In the genomic region with DNA sequence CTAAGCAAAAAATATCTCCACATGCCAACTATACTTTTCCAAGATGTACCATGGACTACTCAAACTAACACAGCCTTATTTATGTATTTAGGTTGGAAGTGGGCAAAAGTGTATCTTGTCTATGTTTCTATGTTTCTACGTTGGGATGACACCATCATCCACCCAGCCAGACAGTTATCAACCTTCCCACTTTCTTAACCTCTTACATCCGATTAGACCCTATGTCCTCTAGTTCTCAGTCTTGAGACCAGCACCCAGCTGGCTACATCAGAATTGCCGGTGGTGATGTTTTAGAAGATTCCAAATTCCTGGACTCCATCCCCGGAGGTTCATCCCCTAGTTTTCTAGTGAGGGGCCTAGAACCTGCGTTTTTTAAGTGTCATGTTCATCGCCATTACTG, we compare ENCODE assay signal across 8 cellular contexts. TPM values are rescaled to one million over a fixed set of nuclear protein-coding genes. Genes with fewer than 3 reads are reported as not detected.
DNase-seq lines count a peak whose midpoint lies in the region; ATAC-seq and TF ChIP-seq lines count a peak whose summit lies in the region.

No MANE protein-coding gene starts in this region.

- DNase-seq in AG08395 (ENCODE audit: low spot score) (peak; percentile 4), astrocyte of the hippocampus (ENCODE audit: low read depth, low spot score) (peak; percentile 5), mesothelial cell of epicardium (ENCODE audit: low spot score in 2 of 2, unreplicated experiment in 2 of 2) (no peak), globus pallidus (ENCODE audit: low spot score) (no peak)

- no peaks in the 10 kb centered on the region for H3K27me3 Mint-ChIP-seq in mesothelial cell of epicardium (ENCODE audit: low read depth)

- 0 out of 2 replicates have a peak, but pooled peaks cover 6% of the 10 kb centered on the region for H3K36me3 ChIP-seq in HUES6 (ENCODE audit: control insufficient read depth, insufficient read depth, low read length)

- ATAC-seq in GM21619 (IDR thresholded peaks at IDR 0.05; ENCODE audit: unreplicated experiment), result no peak
- ATAC-seq in GM21526 (IDR thresholded peaks at IDR 0.05; ENCODE audit: low FRiP score, unreplicated experiment), result no peak
- no peak for ATAC-seq in HG02571 (IDR thresholded peaks at IDR 0.05; ENCODE audit: unreplicated experiment)

- H3K4me1 Mint-ChIP-seq in mesothelial cell of epicardium, result peaks cover 27% of the 10 kb centered on the region

- no peaks in the 10 kb centered on the region for H3K9me3 ChIP-seq in HUES6 (ENCODE audit: control insufficient read depth, insufficient read depth, low read depth, low read length)

- TF ChIP-seq CTCF in mesothelial cell of epicardium (IDR thresholded peaks at IDR 0.05; ENCODE audit: unreplicated experiment), result no peak

- peak overlapping the region; percentile 99 for H3K27ac Mint-ChIP-seq in mesothelial cell of epicardium

- peak overlapping the region; percentile 79 for H3K4me3 ChIP-seq in HUES6 (ENCODE audit: low read depth, low read length)

- no peak overlapping the region for H3K27ac ChIP-seq in HUES6 (ENCODE audit: low read depth, low read length)

- peaks cover 3% of the 10 kb centered on the region; the same call in 1 of the 2 replicates for H3K4me1 ChIP-seq in HUES6 (ENCODE audit: control insufficient read depth, insufficient read depth, low read length)

- H3K9ac ChIP-seq in HUES6 (ENCODE audit: low read length), result peak overlapping the region; percentile 87

- H3K4me3 Mint-ChIP-seq in mesothelial cell of epicardium, result peak overlapping the region; percentile 88

- no peaks in the 10 kb centered on the region for H3K9me3 Mint-ChIP-seq in mesothelial cell of epicardium

- no peaks in the 10 kb centered on the region for H3K27me3 ChIP-seq in HUES6 (ENCODE audit: control insufficient read depth, insufficient read depth, low read length)

- peaks cover 4% of the 10 kb centered on the region for H3K36me3 Mint-ChIP-seq in mesothelial cell of epicardium

RNA-seq across cellular contexts. Expression of a gene that starts 1.0 kb away (rescaled TPM):
- total RNA-seq in mesothelial cell of epicardium, result 18.0 to 26.1 TPM (median 21.9 TPM) in 3 replicates

RNA-seq across cellular contexts. Expression of a gene that starts 47.1 kb away (rescaled TPM):
- total RNA-seq in mesothelial cell of epicardium, result 25.4 to 30.9 TPM (median 26.0 TPM) in 3 replicates

RNA-seq across cellular contexts. Expression of a gene that starts 47.7 kb away (rescaled TPM):
- total RNA-seq in mesothelial cell of epicardium, result 110 to 121 TPM (median 113 TPM) in 3 replicates

Comparison
In these comparisons a context has a peak if more than half of its experiments do, and no peak if none do; other contexts are left out.
1. DNase-seq: peak in AG08395 (single experiment) and astrocyte of the hippocampus (single experiment); none in mesothelial cell of epicardium (0 of 2) and globus pallidus (single experiment).